1 cellular context compared by ENCODE assay signal in the genomic region with DNA sequence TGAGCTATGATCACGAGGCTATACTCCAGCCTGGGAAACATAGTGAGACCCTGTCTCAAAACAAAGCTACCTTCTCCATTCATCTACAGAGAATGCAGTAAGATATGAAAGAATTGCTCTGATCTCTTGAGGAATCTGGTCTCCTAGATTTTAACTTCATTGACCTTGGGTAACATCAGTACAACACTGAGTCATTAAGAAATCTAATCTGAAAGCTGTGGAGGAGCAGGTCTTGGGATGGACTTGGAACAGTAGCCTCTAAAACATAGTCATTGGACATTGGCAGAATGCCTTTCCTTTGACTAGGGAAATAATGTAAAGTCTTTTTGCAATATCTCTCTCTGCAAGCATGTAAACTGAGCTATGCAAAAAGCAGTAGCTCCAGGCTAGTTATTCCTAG.
TF ChIP-seq lines count a peak whose summit lies in the region.

No MANE protein-coding gene starts in this region.

TF ChIP-seq in WTC11, 78 proteins besides CTCF, POLR2A, EP300 and RAD21 (continued from another document):
- TF ChIP-seq STAT6 (CRISPR knock-in tag; conservative IDR thresholded peaks at IDR 0.05; ENCODE audit: low read depth) (no peak), EMX1 (CRISPR knock-in tag; IDR thresholded peaks at IDR 0.05) (no peak), MXD4 (CRISPR knock-in tag; IDR thresholded peaks at IDR 0.05; ENCODE audit: borderline replicate concordance) (no peak), ELF4 (CRISPR knock-in tag; IDR thresholded peaks at IDR 0.05; ENCODE audit: low read depth) (no peak), ERG (CRISPR knock-in tag; IDR thresholded peaks at IDR 0.05) (no peak), NFE2L1 (CRISPR knock-in tag; IDR thresholded peaks at IDR 0.05) (no peak), ZNF219 (CRISPR knock-in tag; IDR thresholded peaks at IDR 0.05; ENCODE audit: borderline replicate concordance) (no peak)
